In the genomic region with DNA sequence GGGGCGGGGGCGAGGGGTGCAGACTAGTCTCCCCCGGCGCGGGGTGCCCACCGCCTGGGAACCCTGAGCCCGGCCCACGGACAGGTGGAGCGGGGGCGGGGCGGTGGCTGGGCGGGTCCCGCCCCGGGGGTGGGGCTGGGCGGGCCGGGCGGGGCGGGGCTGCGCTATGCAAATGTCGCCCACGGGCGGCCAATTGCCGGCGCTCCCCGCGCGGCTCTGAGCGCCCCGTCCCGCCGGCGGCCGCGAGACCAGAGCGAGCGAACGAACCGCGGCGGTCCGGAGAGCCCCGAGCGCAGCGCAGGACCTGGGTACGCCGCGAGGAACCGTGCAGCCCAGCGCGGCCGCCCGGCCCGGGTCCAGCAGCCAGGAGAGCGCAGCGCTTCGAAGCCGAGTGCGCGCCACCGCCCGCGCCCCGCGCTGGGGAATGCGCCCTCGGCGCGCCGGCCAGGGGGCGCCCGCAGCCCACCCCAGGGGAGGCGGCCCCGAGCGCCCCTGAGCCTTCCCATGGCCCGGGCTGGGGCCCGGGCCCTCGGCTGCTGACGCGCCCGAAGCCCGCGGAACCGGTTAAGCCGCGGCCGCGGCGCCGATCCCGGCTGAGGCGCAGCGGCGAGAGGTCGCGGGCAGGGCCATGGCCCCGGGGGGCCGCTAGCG, we compare ENCODE assay signal across 8 cellular contexts. TPM values are rescaled to one million over a fixed set of nuclear protein-coding genes. Genes with fewer than 3 reads are reported as not detected.
DNase-seq lines count a peak whose midpoint lies in the region; ATAC-seq and TF ChIP-seq lines count a peak whose summit lies in the region.

Gene SEMA3F (plus strand): TSS at position 485 of the 651 bp plus-strand sequence. CDS start 4,299 bp downstream, outside the sequence.

- no peaks in the 10 kb centered on the region for H3K9me2 ChIP-seq in Karpas-422 (replicated peaks; ENCODE audit: insufficient read depth, low read length)

- no peaks in the 10 kb centered on the region for H3K36me3 ChIP-seq in Karpas-422 (ENCODE audit: insufficient read depth, low read length)

- H2AFZ ChIP-seq in Karpas-422 (ENCODE audit: low read length): no peak within 1 kb of the TSS

- no peak within 1 kb of the TSS for H3K27ac ChIP-seq in Karpas-422 (ENCODE audit: low read length)

- peak within 1 kb of the TSS; percentile 59; the same call in 1 of the 2 replicates for H3K4me3 ChIP-seq in Karpas-422 (ENCODE audit: low read length)

- peak within 1 kb of the TSS; percentile 79 for H3K4me3 Mint-ChIP-seq in activated B cell treated with CpG ODN at 0.5 μM for 24 hours

- in situ Hi-C loops in Caki2 (cut with HindIII; ENCODE audit: low pct_unique_long_range_greater_than_20kb, low sequenced_read_pairs): no loop called here

- H3K4me1 Mint-ChIP-seq in activated B cell treated with CpG ODN at 0.5 μM for 24 hours: peaks cover 13% of the 10 kb centered on the region

- DNase-seq in Caki2 (ENCODE audit: low read depth) (peak; percentile 60), Karpas-422 (peak; percentile 82), activated B cell treated with CpG ODN at 0.5 μM for 24 hours (peak; percentile 63), cerebellum (ENCODE audit: low spot score) (peak; percentile 94), kidney tubule cell (ENCODE audit: low spot score) (peak; percentile 79)
- DNase-seq in stimulated activated CD4-positive, alpha-beta T cell treated with anti-CD3 and anti-CD28 coated beads, Interleukin-2, amount 100 ng/mL, for 24 hours: peak; percentile 64 to 72

- peak within 1 kb of the TSS; percentile 73 for H3K4me2 ChIP-seq in Karpas-422 (ENCODE audit: low read depth, low read length, poor library complexity, severe bottlenecking)

- peak within 1 kb of the TSS; percentile 39; the same call in 1 of the 2 replicates for H3K9ac ChIP-seq in Karpas-422 (ENCODE audit: low read length)

- peaks cover 5% of the 10 kb centered on the region for H3K4me1 ChIP-seq in Karpas-422 (ENCODE audit: low read length)

- intact Hi-C loops in activated B cell treated with CpG ODN at 0.5 μM for 24 hours (cut with micrococcal nuclease): loop anchor here (1.0 to 2.0 kb wide), 4 partner anchors 34 to 299 kb away; partner anchors contain the start of gene TRAIP

- TF ChIP-seq CTCF in activated B cell treated with CpG ODN at 0.5 μM for 24 hours (IDR thresholded peaks at IDR 0.05): no peak

- no peaks in the 10 kb centered on the region for H3K27me3 ChIP-seq in Karpas-422 (ENCODE audit: low read length)

- H3K79me2 ChIP-seq in Karpas-422 (ENCODE audit: low read length): no peaks in the 10 kb centered on the region

- no peaks in the 10 kb centered on the region for H3K9me3 Mint-ChIP-seq in activated B cell treated with CpG ODN at 0.5 μM for 24 hours

- peaks cover 9% of the 10 kb centered on the region for H4K20me1 ChIP-seq in Karpas-422 (ENCODE audit: insufficient read depth, low read depth, low read length)

- no peaks in the 10 kb centered on the region for H3K36me3 Mint-ChIP-seq in activated B cell treated with CpG ODN at 0.5 μM for 24 hours (ENCODE audit: low read depth)

- CTCF ChIA-PET in activated B cell treated with CpG ODN at 0.5 μM for 24 hours (lab: Charles Lee): no interaction called here

- no peaks in the 10 kb centered on the region for H3K9me3 ChIP-seq in Karpas-422 (ENCODE audit: low read length)

- POLR2A ChIA-PET in activated B cell treated with CpG ODN at 0.5 μM for 24 hours (lab: Charles Lee): no interaction called here

- H3K27me3 Mint-ChIP-seq in activated B cell treated with CpG ODN at 0.5 μM for 24 hours: peaks cover 34% of the 10 kb centered on the region

- peak; percentile 74 for ATAC-seq in GM21390 (IDR thresholded peaks at IDR 0.05; ENCODE audit: unreplicated experiment)
- peak; percentile 92 for ATAC-seq in activated B cell treated with CpG ODN at 0.5 μM for 24 hours (ENCODE audit: low read depth)
- no peak for ATAC-seq in HG03378 (IDR thresholded peaks at IDR 0.05; ENCODE audit: unreplicated experiment)

- H3K27ac Mint-ChIP-seq in activated B cell treated with CpG ODN at 0.5 μM for 24 hours: no peak within 1 kb of the TSS

RNA-seq across cellular contexts. Expression of gene SEMA3F, which starts in this region (rescaled TPM):
- 33.5 and 36.1 TPM in 2 replicates for total RNA-seq in Caki2 (2014; rRNA removed; shearing (Covaris generic); ENCODE audit: low replicate concordance)
- not detected in 2 replicates for total RNA-seq in Karpas-422 (2014; rRNA removed; shearing (Covaris generic); ENCODE audit: low replicate concordance)
- 0.34 TPM in 1 of 2 replicates, not detected in the other for total RNA-seq in activated B cell treated with CpG ODN at 0.5 μM for 24 hours
- total RNA-seq in cerebellum: 8.2 TPM

Comparison
In these comparisons a context has a peak if more than half of its experiments do, and no peak if none do; other contexts are left out.
1. Peak in DNase-seq, H3K4me3 ChIP-seq, H3K9ac ChIP-seq and H3K4me2 ChIP-seq in Karpas-422; RNA of the gene not detected or under 1 TPM.
2. Peak in DNase-seq and ATAC-seq in activated B cell treated with CpG ODN at 0.5 μM for 24 hours; RNA of the gene not detected or under 1 TPM.